Comparison of ENCODE assay signal across 10 cellular contexts in genomic region chr17:55742272-55743102, GRCh38. TPM values are rescaled to one million over a fixed set of nuclear protein-coding genes. Genes with fewer than 3 reads are reported as not detected.
DNase-seq lines count a peak whose midpoint lies in the region; ATAC-seq and TF ChIP-seq lines count a peak whose summit lies in the region.
"Had no signal": no experiment of that assay in that cellular context is flagged by ENCODE, and none has a peak within 500 bp of the region (broad histone marks: within the 10 kb centered on the region; RNA-seq: fewer than 3 reads in every experiment).

No MANE protein-coding gene starts in this region.

- ATAC-seq in GM18499 (IDR thresholded peaks at IDR 0.05; ENCODE audit: insufficient read depth, unreplicated experiment) (peak; percentile 79), GM21360 (IDR thresholded peaks at IDR 0.05; ENCODE audit: unreplicated experiment) (peak; percentile 95), HG03108 (IDR thresholded peaks at IDR 0.05; ENCODE audit: unreplicated experiment) (peak; percentile 76), left colon (no peak)

- DNase-seq in RPMI8226 (peak; percentile 17), SW480 (ENCODE audit: low spot score) (no peak), left colon (no peak), foreskin fibroblast (no peak)
- no peak for DNase-seq in activated naive CD4-positive, alpha-beta T cell treated with anti-CD3 and anti-CD28 coated beads, Interleukin-2, amount 50 U/mL, for 16 hours
- DNase-seq: dorsolateral prefrontal cortex had no signal

- TF ChIP-seq CTCF in foreskin fibroblast (IDR thresholded peaks at IDR 0.05; ENCODE audit: low read depth, low read length) = no peak

- intact Hi-C loops in left colon (cut with DNase I, micrococcal nuclease) = no loop called here

- H3K4me3 ChIP-seq in foreskin fibroblast (ENCODE audit: low read depth in 1 of 2, low read length in 2 of 2) = no peak overlapping the region
- H3K4me3 ChIP-seq: dorsolateral prefrontal cortex had no signal

RNA-seq across cellular contexts. Expression of gene PCTP, which starts 8.4 kb away (rescaled TPM):
- 10 to 100 TPM; 36.9 to 38.9 TPM for total RNA-seq in left colon

RNA-seq across cellular contexts. Expression of gene TMEM100, which starts 19.8 kb away (rescaled TPM):
- 1 to 10 TPM; 4.9 to 6.1 TPM for total RNA-seq in left colon
- total RNA-seq: T-helper 1 cell treated with Interleukin-12 subunit alpha and Interleukin-12 subunit beta and Interleukin-4 antibody, amounts not matched to agents 30 ng/mL and 1 ng/mL, for 36 hours had no signal
